Comparison of ENCODE assay signal across 1 cellular context in the genomic region with DNA sequence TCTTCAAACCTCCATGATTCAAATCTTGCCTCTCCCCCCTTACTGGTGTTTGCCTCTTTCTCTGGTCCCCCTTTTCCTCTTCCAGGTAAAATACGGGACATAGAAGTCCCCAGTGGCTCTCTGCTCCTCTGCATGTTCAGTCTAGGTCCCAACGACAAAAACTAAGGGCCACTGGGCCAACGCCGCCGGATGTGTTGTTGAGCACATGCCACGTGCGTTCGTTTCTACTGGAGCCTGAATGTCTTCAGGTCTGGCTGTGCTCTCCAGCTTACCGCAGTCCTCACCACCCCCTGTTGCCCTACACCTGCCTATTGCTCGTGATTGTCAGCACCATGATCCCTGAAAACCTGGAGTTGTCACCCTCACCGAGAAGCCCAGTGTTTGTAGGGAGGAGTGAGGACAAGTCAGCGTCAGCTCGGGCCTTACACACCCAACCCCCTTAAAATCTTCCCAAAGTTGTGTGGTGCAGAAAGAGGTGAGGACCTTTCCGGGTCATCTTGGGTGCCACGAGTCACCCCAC.
TF ChIP-seq lines count a peak whose summit lies in the region.

No MANE protein-coding gene starts in this region.

TF ChIP-seq in IMR-90, 13 proteins besides CTCF, POLR2A, EP300 and RAD21 (continued from another document):
- TF ChIP-seq SMC3 (IDR thresholded peaks at IDR 0.05; ENCODE audit: low read depth, low read length) (no peak), RCOR1 (IDR thresholded peaks at IDR 0.05; ENCODE audit: insufficient replicate concordance, low read length) (no peak), NFE2L2 (IDR thresholded peaks at IDR 0.05; ENCODE audit: low read depth, low read length) (no peak), FOS (IDR thresholded peaks at IDR 0.05; ENCODE audit: low read depth, low read length) (no peak)
